In the genomic region with DNA sequence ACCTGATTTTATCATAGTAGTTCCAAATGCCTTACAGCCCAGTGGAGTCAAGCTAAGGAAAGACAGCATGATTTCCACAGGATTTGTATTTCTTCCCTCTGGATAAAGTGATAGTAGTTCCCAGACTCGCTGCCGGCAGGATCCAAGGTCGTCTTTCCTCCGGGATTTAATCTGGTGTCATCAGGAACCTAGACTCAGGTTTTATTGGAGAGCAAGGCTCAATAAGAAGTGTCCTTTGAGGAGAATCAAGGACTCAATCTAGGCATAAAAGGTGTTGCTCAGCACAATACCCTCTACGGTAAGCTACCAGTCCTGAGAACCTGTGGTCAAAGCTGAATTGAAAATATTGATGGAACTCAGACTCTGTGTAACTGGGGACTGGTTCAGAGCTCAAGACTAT, we compare ENCODE assay signal across 7 cellular contexts.
DNase-seq lines count a peak whose midpoint lies in the region; TF ChIP-seq lines count a peak whose summit lies in the region.
"Not testable (repeated sequence)": the region's sequence is repeated elsewhere in the genome, so short reads cannot be mapped to it uniquely, and the experiment has no call there.

No MANE protein-coding gene starts in this region.

- H3K4me3 ChIP-seq in OCI-LY3 (ENCODE audit: low read length), result peak overlapping the region; percentile 33; the same call in 1 of the 2 replicates
- peak overlapping the region; percentile 16 to 52 for H3K4me3 ChIP-seq in esophagus (ENCODE audit: low read depth in 1 of 2, low read length in 2 of 2)
- peak overlapping the region; percentile 48 for H3K4me3 ChIP-seq in left ventricle myocardium inferior
- peak overlapping the region; percentile 16 for H3K4me3 ChIP-seq in retinal pigment epithelial cell (ENCODE audit: low read length)
- not testable (repeated sequence) for H3K4me3 ChIP-seq in thymus (ENCODE audit: low read length)

- H2AFZ ChIP-seq in OCI-LY3 (ENCODE audit: low read depth, low read length), result not testable (repeated sequence)

- H3K79me2 ChIP-seq in OCI-LY3 (ENCODE audit: low read length), result not testable (repeated sequence)

- peak overlapping the region; percentile 65 for H3K27ac Mint-ChIP-seq in MCF 10A (ENCODE audit: low read depth, unreplicated experiment)
- peak overlapping the region; percentile 98 for H3K27ac Mint-ChIP-seq in mesothelial cell of epicardium

- CTCF ChIA-PET in MCF 10A (lab: Yijun Ruan, JAX), result interaction anchor here (0.7 to 1.2 kb wide), 2 partner anchors 21 to 26 kb away, joined by 3 read pairs; no protein-coding TSS in a partner anchor

- peak overlapping the region; percentile 81 for H3K4me2 ChIP-seq in OCI-LY3 (ENCODE audit: low read length)

- H3K27me3 ChIP-seq in OCI-LY3 (ENCODE audit: low read depth, low read length); esophagus (ENCODE audit: control insufficient read depth in 1 of 2, insufficient read depth in 2 of 2, low read length in 2 of 2); left ventricle myocardium inferior (ENCODE audit: low read depth); thymus (ENCODE audit: control insufficient read depth, insufficient read depth): not testable (repeated sequence)

- H3K9ac ChIP-seq in OCI-LY3 (ENCODE audit: low read length), result not testable (repeated sequence)

- intact Hi-C loops in MCF 10A (cut with micrococcal nuclease); left ventricle myocardium inferior (cut with micrococcal nuclease): not testable (repeated sequence)

- H3K4me1 Mint-ChIP-seq in MCF 10A (ENCODE audit: insufficient read depth, unreplicated experiment) (peaks cover 16% of the 10 kb centered on the region), mesothelial cell of epicardium (peaks cover 43% of the 10 kb centered on the region)

- not testable (repeated sequence) for H3K27me3 Mint-ChIP-seq in MCF 10A (ENCODE audit: insufficient read depth, unreplicated experiment); mesothelial cell of epicardium (ENCODE audit: low read depth)

- H3K9me3 ChIP-seq in OCI-LY3 (ENCODE audit: insufficient read depth, low read length); esophagus (ENCODE audit: control insufficient read depth in 2 of 2, insufficient read depth in 1 of 2, low read depth in 1 of 2, low read length in 1 of 2); left ventricle myocardium inferior (replicated peaks); thymus (ENCODE audit: control insufficient read depth): not testable (repeated sequence)

- H3K4me3 Mint-ChIP-seq in MCF 10A (ENCODE audit: unreplicated experiment), result not testable (repeated sequence)
- peak overlapping the region; percentile 75 for H3K4me3 Mint-ChIP-seq in mesothelial cell of epicardium

- not testable (repeated sequence) for DNase-seq in MCF 10A (ENCODE audit: unreplicated experiment); left ventricle myocardium inferior; mesothelial cell of epicardium (ENCODE audit: low spot score in 2 of 2, unreplicated experiment in 2 of 2); retinal pigment epithelial cell (ENCODE audit: low read depth)

- H3K36me3 ChIP-seq in OCI-LY3 (replicated peaks; ENCODE audit: low read depth, low read length); esophagus (ENCODE audit: control insufficient read depth in 2 of 2, insufficient read depth in 2 of 2, low read length in 1 of 2); left ventricle myocardium inferior; thymus (ENCODE audit: control insufficient read depth, insufficient read depth): not testable (repeated sequence)

- BruUV-seq in MCF 10A (replicated peaks; lab: Mats Ljungman, UMichigan), result not testable (repeated sequence)

- H4K20me1 ChIP-seq in OCI-LY3 (ENCODE audit: insufficient read depth, low read length), result not testable (repeated sequence)

- H3K27ac ChIP-seq in OCI-LY3 (ENCODE audit: low read length) (peak overlapping the region; percentile 49), esophagus (ENCODE audit: low read depth in 2 of 2, low read length in 1 of 2) (peak overlapping the region; percentile 68 to 82), left ventricle myocardium inferior (replicated peaks) (peak overlapping the region; percentile 65), thymus (ENCODE audit: low read depth) (peak overlapping the region; percentile 69)

- H3K4me1 ChIP-seq in OCI-LY3 (ENCODE audit: low read length) (peaks cover 29% of the 10 kb centered on the region), left ventricle myocardium inferior (peaks cover 91% of the 10 kb centered on the region)
- H3K4me1 ChIP-seq in esophagus (ENCODE audit: control insufficient read depth in 2 of 2, insufficient read depth in 2 of 2, low read length in 1 of 2); thymus (ENCODE audit: control insufficient read depth, insufficient read depth, low read length): not testable (repeated sequence)

- not testable (repeated sequence) for TF ChIP-seq CTCF in OCI-LY3 (IDR thresholded peaks at IDR 0.05; ENCODE audit: low read depth, low read length); MCF 10A (IDR thresholded peaks at IDR 0.05; ENCODE audit: unreplicated experiment); left ventricle myocardium inferior (IDR thresholded peaks at IDR 0.05; ENCODE audit: borderline replicate concordance); mesothelial cell of epicardium (IDR thresholded peaks at IDR 0.05; ENCODE audit: unreplicated experiment); retinal pigment epithelial cell (conservative IDR thresholded peaks at IDR 0.05; ENCODE audit: low read depth, low read length)

- POLR2A ChIA-PET in MCF 10A (lab: Yijun Ruan, JAX), result interaction anchor here (1.3 to 2.1 kb wide), 4 partner anchors 20 to 47 kb away, joined by 3 to 10 read pairs (median 4); no protein-coding TSS in a partner anchor

- WGBS in esophagus, 2 donors, result 26 to 43% methylated on average over 5 of the region's 5 CpGs
- 96% methylated on average over 5 of the region's 5 CpGs for WGBS in thymus

- H3K36me3 Mint-ChIP-seq in MCF 10A (ENCODE audit: insufficient read depth, unreplicated experiment); mesothelial cell of epicardium: not testable (repeated sequence)

- not testable (repeated sequence) for H3K9me3 Mint-ChIP-seq in MCF 10A (ENCODE audit: unreplicated experiment); mesothelial cell of epicardium
